13 cellular contexts compared by ENCODE assay signal in the genomic region with DNA sequence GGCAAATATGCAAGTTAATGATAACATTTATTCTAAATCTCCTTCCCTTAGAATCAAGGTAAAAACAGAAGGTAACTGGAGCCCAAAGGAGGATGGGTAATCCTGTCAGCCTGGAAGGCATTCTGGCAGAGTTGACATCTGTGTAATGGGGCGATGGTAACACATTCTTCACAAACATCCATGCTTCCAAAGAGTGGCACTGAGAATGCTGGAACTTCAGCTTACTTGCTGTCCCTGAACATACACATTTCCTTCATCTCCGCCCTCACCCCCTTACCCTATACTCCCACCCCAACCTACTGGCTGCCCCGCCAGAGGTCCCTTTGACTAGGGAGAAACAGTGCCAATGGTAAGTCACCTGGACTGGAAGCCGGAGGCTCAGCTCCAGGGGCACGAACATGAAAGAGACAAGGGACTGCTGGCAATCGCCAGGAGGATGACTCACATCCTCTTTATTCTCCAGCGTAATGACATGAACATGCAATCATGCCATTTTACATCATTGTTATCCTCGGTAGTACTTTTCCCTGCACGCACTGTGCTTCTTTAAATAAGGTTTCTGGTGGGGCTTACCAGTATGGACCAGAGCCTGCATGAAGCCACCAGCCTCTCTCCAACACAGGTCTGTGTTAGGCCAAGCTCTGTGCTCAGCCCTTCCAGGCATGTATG.
DNase-seq lines count a peak whose midpoint lies in the region; ATAC-seq and TF ChIP-seq lines count a peak whose summit lies in the region.
"Had no signal": no experiment of that assay in that cellular context is flagged by ENCODE, and none has a peak within 500 bp of the region (broad histone marks: within the 10 kb centered on the region; RNA-seq: fewer than 3 reads in every experiment).

No MANE protein-coding gene starts in this region.

- no peaks in the 10 kb centered on the region for H3K9me2 ChIP-seq in SK-N-SH
- H3K9me2 ChIP-seq in MM.1S (replicated peaks; ENCODE audit: insufficient read depth, low read length): no peaks in the 10 kb centered on the region

- peak overlapping the region; percentile 70 for H3K4me2 ChIP-seq in SK-N-SH
- no peak overlapping the region for H3K4me2 ChIP-seq in MM.1S (ENCODE audit: low read depth, low read length)

- H3K27me3 ChIP-seq in SK-N-SH (ENCODE audit: insufficient read depth) (no peaks in the 10 kb centered on the region), MM.1S (replicated peaks; ENCODE audit: insufficient read depth, low read length) (no peaks in the 10 kb centered on the region)
- H3K27me3 ChIP-seq: colonic mucosa had no signal

- H3K9me3 Mint-ChIP-seq in T-helper 2 cell treated with Interferon-gamma antibody and Interleukin-4, amounts not matched to agents 5 μg/mL and 100 μg/mL, for 36 hours: peaks cover 12% of the 10 kb centered on the region

- H3K27me3 Mint-ChIP-seq in T-helper 2 cell treated with Interferon-gamma antibody and Interleukin-4, amounts not matched to agents 5 μg/mL and 100 μg/mL, for 36 hours (ENCODE audit: low read depth): no peaks in the 10 kb centered on the region
- H3K27me3 Mint-ChIP-seq: activated T-cell treated with anti-CD3 and anti-CD28 coated beads, Interleukin-2, amount 50 U/mL, for 24 hours had no signal

- H3K36me3 ChIP-seq in SK-N-SH (replicated peaks in 1 of 2; ENCODE audit: control insufficient read depth in 1 of 2, insufficient read depth in 2 of 2, low read length in 1 of 2) (no peaks in the 10 kb centered on the region), MM.1S (replicated peaks; ENCODE audit: insufficient read depth, low read length) (no peaks in the 10 kb centered on the region)
- H3K36me3 ChIP-seq: colonic mucosa had no signal

- H3K79me2 ChIP-seq in SK-N-SH (ENCODE audit: insufficient read depth): no peaks in the 10 kb centered on the region
- H3K79me2 ChIP-seq in MM.1S (ENCODE audit: low read length): no peaks in the 10 kb centered on the region
- H3K79me2 ChIP-seq: parathyroid adenoma had no signal

- H3K9me3 ChIP-seq in SK-N-SH: no peaks in the 10 kb centered on the region
- H3K9me3 ChIP-seq in MM.1S (replicated peaks; ENCODE audit: insufficient read depth, low read length): no peaks in the 10 kb centered on the region
- H3K9me3 ChIP-seq: colonic mucosa had no signal

- no peak for TF ChIP-seq CTCF in AG09309 (IDR thresholded peaks at IDR 0.05; ENCODE audit: control insufficient read depth, insufficient read depth, low read depth, low read length, missing control alignments)
- TF ChIP-seq CTCF in SK-N-SH (IDR thresholded peaks at IDR 0.05): no peak
- no peak for TF ChIP-seq CTCF in foreskin fibroblast (IDR thresholded peaks at IDR 0.05; ENCODE audit: low read depth, low read length)
- TF ChIP-seq CTCF in MM.1S (IDR thresholded peaks at IDR 0.05; ENCODE audit: low read length): no peak

- H4K20me1 ChIP-seq in SK-N-SH (ENCODE audit: insufficient read depth): no peaks in the 10 kb centered on the region
- H4K20me1 ChIP-seq in MM.1S (ENCODE audit: insufficient read depth, low read length): no peaks in the 10 kb centered on the region

- H3K27ac ChIP-seq in SK-N-SH (ENCODE audit: low read depth in 2 of 2, low read length in 1 of 2): peak overlapping the region in 1 of 2 experiments; percentile 37; a peak in 2 of 4 replicates
- H3K27ac ChIP-seq in MM.1S (ENCODE audit: low read length): no peak overlapping the region
- H3K27ac ChIP-seq: colonic mucosa, parathyroid adenoma had no signal

- peaks cover 0 to 7% of the 10 kb centered on the region in 2 experiments; a peak in 1 of 4 replicates for H3K4me1 ChIP-seq in SK-N-SH (ENCODE audit: control insufficient read depth in 1 of 2, insufficient read depth in 2 of 2, low read depth in 1 of 2, low read length in 1 of 2)
- no peaks in the 10 kb centered on the region for H3K4me1 ChIP-seq in MM.1S (ENCODE audit: low read length)
- H3K4me1 ChIP-seq: colonic mucosa, parathyroid adenoma had no signal

- H3K4me3 ChIP-seq in AG09309 (ENCODE audit: control insufficient read depth, low read depth, low read length): no peak overlapping the region
- peak overlapping the region in 1 of 2 experiments; percentile 9; a peak in 1 of 4 replicates for H3K4me3 ChIP-seq in SK-N-SH (ENCODE audit: low read depth in 2 of 2, low read length in 1 of 2)
- H3K4me3 ChIP-seq in foreskin fibroblast (ENCODE audit: low read depth in 1 of 2, low read length in 2 of 2): no peak overlapping the region
- H3K4me3 ChIP-seq in MM.1S (ENCODE audit: low read length): no peak overlapping the region
- H3K4me3 ChIP-seq: colonic mucosa had no signal

- no peak overlapping the region for H3K4me3 Mint-ChIP-seq in T-helper 2 cell treated with Interferon-gamma antibody and Interleukin-4, amounts not matched to agents 5 μg/mL and 100 μg/mL, for 36 hours
- H3K4me3 Mint-ChIP-seq: activated T-cell treated with anti-CD3 and anti-CD28 coated beads, Interleukin-2, amount 50 U/mL, for 24 hours; CD8-positive, alpha-beta T cell; immature natural killer cell had no signal

- peak in 1 of 2 experiments; percentile 46; a peak in 1 of 4 replicates for TF ChIP-seq EP300 in SK-N-SH (IDR thresholded peaks at IDR 0.05; ENCODE audit: borderline replicate concordance in 1 of 2, low read depth in 1 of 2, low read length in 1 of 2)

- H3K36me3 Mint-ChIP-seq in T-helper 2 cell treated with Interferon-gamma antibody and Interleukin-4, amounts not matched to agents 5 μg/mL and 100 μg/mL, for 36 hours (ENCODE audit: low read depth): no peaks in the 10 kb centered on the region
- H3K36me3 Mint-ChIP-seq: CD8-positive, alpha-beta T cell; immature natural killer cell had no signal

- CTCF ChIA-PET in SK-N-SH (lab: Yijun Ruan, JAX): interaction anchor here (1.1 kb wide), 1 partner anchor 720 kb away, joined by 3 read pairs; no protein-coding TSS in a partner anchor

- whole genome bisulfite sequencing in SK-N-SH (ENCODE audit: low lambda C conversion rate): 36% methylated on average over 9 of the region's 9 CpGs

- no peak overlapping the region for H3K27ac Mint-ChIP-seq in T-helper 2 cell treated with Interferon-gamma antibody and Interleukin-4, amounts not matched to agents 5 μg/mL and 100 μg/mL, for 36 hours
- H3K27ac Mint-ChIP-seq: activated T-cell treated with anti-CD3 and anti-CD28 coated beads, Interleukin-2, amount 50 U/mL, for 24 hours; CD8-positive, alpha-beta T cell; immature natural killer cell had no signal

- TF ChIP-seq RAD21 in SK-N-SH (IDR thresholded peaks at IDR 0.05; ENCODE audit: low read length): no peak

- POLR2A ChIA-PET in SK-N-SH (lab: Yijun Ruan, JAX): no interaction called here

- H3K4me1 Mint-ChIP-seq in T-helper 2 cell treated with Interferon-gamma antibody and Interleukin-4, amounts not matched to agents 5 μg/mL and 100 μg/mL, for 36 hours (ENCODE audit: low read depth): no peaks in the 10 kb centered on the region
- H3K4me1 Mint-ChIP-seq: immature natural killer cell had no signal

- H3K9ac ChIP-seq in SK-N-SH: no peak overlapping the region
- no peak overlapping the region for H3K9ac ChIP-seq in MM.1S (ENCODE audit: low read length)
- H3K9ac ChIP-seq: parathyroid adenoma had no signal

- peaks cover 4% of the 10 kb centered on the region for H3F3A ChIP-seq in SK-N-SH (replicated peaks; ENCODE audit: insufficient read depth)
- no peaks in the 10 kb centered on the region for H3F3A ChIP-seq in MM.1S (ENCODE audit: insufficient read depth, low read length)

- peak overlapping the region; percentile 90; the same call in 1 of the 2 replicates for H2AFZ ChIP-seq in SK-N-SH (ENCODE audit: low read depth)
- no peak overlapping the region for H2AFZ ChIP-seq in MM.1S (ENCODE audit: low read length)
- H2AFZ ChIP-seq: parathyroid adenoma had no signal

- no peak for ATAC-seq in GM18861 (IDR thresholded peaks at IDR 0.05; ENCODE audit: unreplicated experiment)
- ATAC-seq: CD8-positive, alpha-beta T cell had no signal

- DNase-seq in AG09309 (ENCODE audit: low read depth) (peak; percentile 88), HPDE6-E6E7 (ENCODE audit: extremely low spot score) (peak; percentile 63), SK-N-SH (no peak), foreskin fibroblast (peak; percentile 26 to 58), MM.1S (no peak), nucleus accumbens (lab: John Stamatoyannopoulos, UW) (no peak)
- DNase-seq in T-helper 2 cell treated with Interferon-gamma antibody and Interleukin-4, amounts not matched to agents 5 μg/mL and 100 μg/mL, for 36 hours (ENCODE audit: low spot score): no peak
- DNase-seq: activated T-cell treated with anti-CD3 and anti-CD28 coated beads, Interleukin-2, amount 50 U/mL, for 24 hours; CD8-positive, alpha-beta T cell; colonic mucosa; immature natural killer cell had no signal

TF ChIP-seq in SK-N-SH, 30 proteins besides CTCF, POLR2A, EP300 and RAD21 (continues in another document):
- TF ChIP-seq TCF12 (IDR thresholded peaks at IDR 0.05): peak; percentile 79
- no peak for TF ChIP-seq RXRA (IDR thresholded peaks at IDR 0.05; ENCODE audit: borderline replicate concordance, low read depth)
- no peak for TF ChIP-seq TEAD4 (IDR thresholded peaks at IDR 0.05; ENCODE audit: borderline replicate concordance, insufficient read depth)
- TF ChIP-seq GABPA (IDR thresholded peaks at IDR 0.05; ENCODE audit: low read depth): no peak
- peak; percentile 76; the same call in 1 of the 2 replicates for TF ChIP-seq FOSL2 (IDR thresholded peaks at IDR 0.05; ENCODE audit: borderline replicate concordance, low read depth)
- no peak for TF ChIP-seq ZBTB33 (IDR thresholded peaks at IDR 0.05; ENCODE audit: borderline replicate concordance, low read depth)
- no peak for TF ChIP-seq YY1 (IDR thresholded peaks at IDR 0.05; ENCODE audit: low read depth)
- no peak for TF ChIP-seq MXI1 (IDR thresholded peaks at IDR 0.05; ENCODE audit: low read depth, low read length)
- TF ChIP-seq TAF1 (IDR thresholded peaks at IDR 0.05; ENCODE audit: borderline replicate concordance, low read depth, low read length): no peak
- no peak for TF ChIP-seq RCOR1 (IDR thresholded peaks at IDR 0.05; ENCODE audit: low read length)
- peak; percentile 85 for TF ChIP-seq JUND (IDR thresholded peaks at IDR 0.05)
- TF ChIP-seq FOXJ3 (CRISPR knock-in tag; IDR thresholded peaks at IDR 0.05): no peak

Comparison
In these comparisons a context has a peak if more than half of its experiments do, and no peak if none do; other contexts are left out.
1. DNase-seq: peak in AG09309 (single experiment), HPDE6-E6E7 (single experiment) and foreskin fibroblast (2 of 2); none in SK-N-SH (single experiment), T-helper 2 cell treated with Interferon-gamma antibody and Interleukin-4, amounts not matched to agents 5 μg/mL and 100 μg/mL, for 36 hours (single experiment), MM.1S (single experiment) and nucleus accumbens (0 of 56).